Comparison of ENCODE assay signal across 8 cellular contexts in the genomic region with DNA sequence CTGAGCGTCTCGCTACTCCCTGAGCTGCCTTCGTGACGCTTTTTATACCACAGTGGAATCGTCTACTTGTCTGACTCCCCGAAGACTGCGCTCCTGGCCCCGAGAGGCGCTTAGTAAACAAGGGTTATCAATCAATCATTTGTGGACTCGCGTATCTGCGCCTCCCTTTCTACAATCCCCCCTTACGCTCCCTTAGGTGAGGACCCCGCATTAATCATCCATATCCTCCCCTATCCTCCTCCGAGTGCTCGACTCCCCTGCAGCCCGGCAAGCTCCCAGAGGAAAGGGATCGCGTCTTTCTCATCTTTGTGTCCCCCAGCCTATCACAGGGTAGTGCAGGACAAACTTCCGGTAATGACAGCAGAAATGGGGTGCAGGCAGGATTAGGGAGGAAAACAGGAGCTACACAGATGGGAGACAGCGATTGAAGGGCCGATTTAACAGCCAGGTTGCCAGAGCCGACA. TPM values are rescaled to one million over a fixed set of nuclear protein-coding genes. Genes with fewer than 3 reads are reported as not detected.
A peak's percentile ranks its signal among the peaks of the same experiment; 100 is the strongest.
DNase-seq lines count a peak whose midpoint lies in the region; ATAC-seq, FAIRE-seq and TF ChIP-seq lines count a peak whose summit lies in the region.

No MANE protein-coding gene starts in this region.

- TSS peak; percentile 63 for BruUV-seq in GM12878 (replicated peaks; lab: Mats Ljungman, UMichigan)

- H2AFZ ChIP-seq in GM12878 (ENCODE audit: control insufficient read depth, low read depth, low read length): peak overlapping the region; percentile 94

- peak in 9 of 14 donors; percentile 34 to 75 (median 54) for DNase-seq in C1 segment of cervical spinal cord (lab: John Stamatoyannopoulos, UW)
- peak; percentile 33 for DNase-seq in RPMI8226
- no peak for DNase-seq in GM12878 (ENCODE audit: low read depth, low spot score)
- peak; percentile 64 for DNase-seq in small intestine

- CTCF ChIA-PET in GM12878 (lab: Yijun Ruan, JAX): interaction anchor here (0.6 to 5.4 kb wide), 11 partner anchors 9 to 209 kb away, joined by 3 to 27 read pairs (median 3); partner anchors contain the start of gene IFT25

- H3K9me3 ChIP-seq in GM12878 (replicated peaks; ENCODE audit: control insufficient read depth, insufficient read depth, low read length): no peaks in the 10 kb centered on the region
- no peaks in the 10 kb centered on the region for H3K9me3 ChIP-seq in iPS-18c (ENCODE audit: control insufficient read depth, insufficient read depth, low read length)
- H3K9me3 ChIP-seq in small intestine (ENCODE audit: control insufficient read depth, low read depth): no peaks in the 10 kb centered on the region

- SMC1A ChIA-PET in GM12878 (lab: Charles Lee; ENCODE audit: uncharacterized antibody, unreplicated experiment): interaction anchor here (1.1 to 3.4 kb wide), 4 partner anchors 9 to 190 kb away, joined by 3 to 8 read pairs (median 4); partner anchors contain the start of genes IFT25 and LRRC42

- H3K9ac ChIP-seq in GM12878 (ENCODE audit: control insufficient read depth, insufficient read depth, low read length): peak overlapping the region; percentile 93

- peak overlapping the region; percentile 43 for H3K4me2 ChIP-seq in GM12878 (ENCODE audit: control insufficient read depth, insufficient read depth)

- peak overlapping the region; percentile 88 for H3K27ac ChIP-seq in GM12878 (ENCODE audit: control insufficient read depth, insufficient read depth)
- H3K27ac ChIP-seq in small intestine (ENCODE audit: low read depth in 1 of 2, low read length in 1 of 2): peak overlapping the region; percentile 82 to 98

- no peak for TF ChIP-seq POLR2A in GM12878 (IDR thresholded peaks at IDR 0.05; ENCODE audit: low read depth, low read length)

- H4K20me1 ChIP-seq in GM12878 (ENCODE audit: control insufficient read depth, insufficient read depth): no peaks in the 10 kb centered on the region

- POLR2A ChIA-PET in GM12878 (lab: Charles Lee): interaction anchor here (0.9 to 4.7 kb wide), 9 partner anchors 10 to 833 kb away, joined by 3 to 32 read pairs (median 3); partner anchors contain the start of genes IFT25, LRRC42 and NDC1

- RAD21 ChIA-PET in GM12878 (lab: Charles Lee; ENCODE audit: unreplicated experiment): interaction anchor here (0.7 to 2.0 kb wide), 7 partner anchors 8 to 107 kb away, joined by 3 to 10 read pairs (median 3); partner anchors contain the start of genes IFT25 and LRRC42

- in situ Hi-C loops in GM12878 (cut with MboI): loop anchor here (25.0 kb wide), 1 partner anchor 190 kb away; no protein-coding TSS in a partner anchor

- intact Hi-C loops in GM12878 (cut with micrococcal nuclease; ENCODE audit: unreplicated experiment): loop anchor here (2.0 to 10.0 kb wide), 6 partner anchors 106 to 750 kb away; partner anchors contain the start of genes LRRC42, NDC1, SSBP3 and TTC22

- H3K4me1 ChIP-seq in GM12878 (ENCODE audit: control insufficient read depth, insufficient read depth, low read length): peaks cover 12% of the 10 kb centered on the region
- peaks cover 0 to 7% of the 10 kb centered on the region in 2 donors for H3K4me1 ChIP-seq in small intestine (ENCODE audit: control insufficient read depth in 2 of 2, insufficient read depth in 1 of 2, low read depth in 1 of 2, low read length in 1 of 2)

- H3K79me2 ChIP-seq in GM12878 (ENCODE audit: control insufficient read depth, insufficient read depth, low read length): peaks cover 66% of the 10 kb centered on the region

- no peak for TF ChIP-seq CTCF in GM12878 (IDR thresholded peaks at IDR 0.05 in 2 of 3, conservative IDR thresholded peaks at IDR 0.05 in 1 of 3; ENCODE audit: control insufficient read depth in 2 of 3, extremely low read depth in 1 of 3, insufficient read depth in 1 of 3, low read depth in 3 of 3, low read length in 3 of 3)

- ATAC-seq in GM18511 (IDR thresholded peaks at IDR 0.05; ENCODE audit: unreplicated experiment) (peak; percentile 30), HG03280 (IDR thresholded peaks at IDR 0.05; ENCODE audit: unreplicated experiment) (peak; percentile 10), GM12878 (peak; percentile 51), GM18520 (IDR thresholded peaks at IDR 0.05; ENCODE audit: unreplicated experiment) (no peak)

- H3K27me3 ChIP-seq in GM12878 (replicated peaks in 1 of 2; ENCODE audit: control insufficient read depth in 2 of 2, insufficient read depth in 2 of 2, low read length in 1 of 2): no peaks in the 10 kb centered on the region
- H3K27me3 ChIP-seq in small intestine (ENCODE audit: control insufficient read depth in 2 of 2, insufficient read depth in 2 of 2, low read length in 2 of 2): no peaks in the 10 kb centered on the region

- H3K36me3 ChIP-seq in GM12878 (ENCODE audit: control insufficient read depth in 2 of 2, insufficient read depth in 2 of 2, low read length in 1 of 2) (no peaks in the 10 kb centered on the region; a peak in 1 of 4 replicates), small intestine (ENCODE audit: control insufficient read depth in 2 of 2, insufficient read depth in 2 of 2, low read length in 2 of 2) (no peaks in the 10 kb centered on the region)

- no peak for FAIRE-seq in GM12878 (lab: Jason Lieb, UNC)
- FAIRE-seq in small intestine (lab: Jason Lieb, UNC): no peak

- TF ChIP-seq EP300 in GM12878 (IDR thresholded peaks at IDR 0.05; ENCODE audit: borderline replicate concordance in 1 of 2, control insufficient read depth in 1 of 2, low read depth in 2 of 2, low read length in 2 of 2): no peak

- TF ChIP-seq RAD21 in GM12878 (IDR thresholded peaks at IDR 0.05; ENCODE audit: insufficient read depth, low read depth, low read length): no peak

- WGBS in GM12878 (ENCODE audit: insufficient coverage, insufficient replicate concordance, low lambda C conversion rate, missing lambda C conversion rate): 1% methylated on average over 23 of the region's 23 CpGs
- 0 to 1% (median 0%) methylated on average over 23 of the region's 23 CpGs for WGBS in small intestine, 3 donors

- peak overlapping the region; percentile 92 for H3K4me3 ChIP-seq in GM12878
- H3K4me3 ChIP-seq in iPS-18c (ENCODE audit: insufficient read depth, low read depth, low read length): peak overlapping the region; percentile 61
- H3K4me3 ChIP-seq in small intestine (ENCODE audit: low read depth in 1 of 2, low read length in 2 of 2): peak overlapping the region; percentile 56 to 76

RNA-seq across cellular contexts. Expression of gene TMEM59, which starts 0.5 kb away (rescaled TPM):
- total RNA-seq in GM12878 (2013; cell fraction: nucleolus; rRNA removed): 76.9 and 79.6 TPM in 2 replicates
- total RNA-seq in GM12878 (2014; rRNA removed): 110 and 119 TPM in 2 replicates
- total RNA-seq in GM12878 (2014; rRNA removed; fragmentation: Illumina TruSeq; extraction: Trizol): 72.9 and 78.3 TPM in 2 replicates
- 95.9 and 99.3 TPM in 2 replicates for total RNA-seq in GM12878 (2021)
- polyA plus RNA-seq in GM12878 (2011; ENCODE audit: low read depth): 61.6 TPM
- 273 and 319 TPM in 2 replicates for polyA plus RNA-seq in GM12878 (2011; rRNA removed)
- polyA plus RNA-seq in GM12878 (2011; cell fraction: cytosol; rRNA removed): 123 and 156 TPM in 2 replicates
- polyA plus RNA-seq in GM12878 (2011; cell fraction: nucleus; rRNA removed): 50.2 and 73.0 TPM in 2 replicates
- polyA plus RNA-seq in GM12878 (2012): 141 and 145 TPM in 2 replicates
- 69.9 and 83.6 TPM in 2 replicates for polyA plus RNA-seq in GM12878 (2014; fragmentation: Illumina TruSeq; extraction: Trizol)
- 100 to 1,000 TPM; 112 to 128 TPM for polyA plus RNA-seq in GM12878 (2014; fragmentation: Nextera tagmentation; extraction: Ambion mirVana)
- polyA plus RNA-seq in GM12878 (2014; rRNA removed): 76.6 and 108 TPM in 2 replicates
- 100 to 1,000 TPM; 171 to 200 TPM for polyA plus RNA-seq in GM12878 (2016; fragmentation: Nextera tagmentation; extraction: Ambion mirVana)
- 74.1 and 125 TPM in 2 replicates for polyA minus RNA-seq in GM12878 (2011; rRNA and poly(A)+ RNA removed)
- polyA minus RNA-seq in GM12878 (2011; cell fraction: cytosol; rRNA and poly(A)+ RNA removed): 40.8 and 69.8 TPM in 2 replicates
- polyA minus RNA-seq in GM12878 (2011; cell fraction: nucleus; rRNA and poly(A)+ RNA removed): 18.4 and 29.9 TPM in 2 replicates
- 100 to 1,000 TPM; 156 to 266 (median 158) TPM for polyA plus RNA-seq in small intestine

RNA-seq across cellular contexts. Expression of gene TCEANC2, which starts 0.9 kb away (rescaled TPM):
- total RNA-seq in GM12878 (2013; cell fraction: nucleolus; rRNA removed): 16.8 and 16.9 TPM in 2 replicates
- total RNA-seq in GM12878 (2014; rRNA removed) (4.8 and 5.2 TPM in 2 replicates), GM12878 (2014; rRNA removed; fragmentation: Illumina TruSeq; extraction: Trizol) (5.3 and 5.4 TPM in 2 replicates), GM12878 (2021) (6.7 and 6.8 TPM in 2 replicates)
- polyA plus RNA-seq in GM12878 (2011; ENCODE audit: low read depth): 1.6 TPM
- polyA plus RNA-seq in GM12878 (2011; rRNA removed) (9.2 and 10.5 TPM in 2 replicates), GM12878 (2014; fragmentation: Illumina TruSeq; extraction: Trizol) (5.9 and 6.0 TPM in 2 replicates), GM12878 (2014; fragmentation: Nextera tagmentation; extraction: Ambion mirVana) (10 to 100 TPM in 1 of 2 experiments, 1 to 10 TPM in 1; 5.4 to 10.5 TPM), GM12878 (2014; rRNA removed) (4.4 and 6.2 TPM in 2 replicates), GM12878 (2016; fragmentation: Nextera tagmentation; extraction: Ambion mirVana) (10 to 100 TPM in 1 of 2 experiments, 1 to 10 TPM in 1; 9.6 to 13.2 TPM), small intestine (1 to 10 TPM; 1.3 to 2.4 (median 1.4) TPM)
- 8.1 and 9.0 TPM in 2 replicates for polyA plus RNA-seq in GM12878 (2011; cell fraction: cytosol; rRNA removed)
- 10.6 and 11.1 TPM in 2 replicates for polyA plus RNA-seq in GM12878 (2011; cell fraction: nucleus; rRNA removed)
- polyA plus RNA-seq in GM12878 (2012): 2.3 and 4.0 TPM in 2 replicates
- polyA minus RNA-seq in GM12878 (2011; rRNA and poly(A)+ RNA removed): 7.5 and 11.2 TPM in 2 replicates
- polyA minus RNA-seq in GM12878 (2011; cell fraction: cytosol; rRNA and poly(A)+ RNA removed): 1.6 and 3.2 TPM in 2 replicates
- polyA minus RNA-seq in GM12878 (2011; cell fraction: nucleus; rRNA and poly(A)+ RNA removed): 5.1 and 8.5 TPM in 2 replicates

RNA-seq across cellular contexts. Expression of gene LDLRAD1, which starts 34.5 kb away (rescaled TPM):
- not detected in 2 replicates for total RNA-seq in GM12878 (2013; cell fraction: nucleolus; rRNA removed)
- total RNA-seq in GM12878 (2014; rRNA removed): not detected in 2 replicates
- total RNA-seq in GM12878 (2014; rRNA removed; fragmentation: Illumina TruSeq; extraction: Trizol): not detected in 2 replicates
- total RNA-seq in GM12878 (2021): not detected in 2 replicates
- not detected for polyA plus RNA-seq in GM12878 (2011; ENCODE audit: low read depth)
- polyA plus RNA-seq in GM12878 (2011; rRNA removed): not detected in 2 replicates
- not detected in 2 replicates for polyA plus RNA-seq in GM12878 (2011; cell fraction: cytosol; rRNA removed)
- polyA plus RNA-seq in GM12878 (2011; cell fraction: nucleus; rRNA removed): not detected in 2 replicates
- not detected in 2 replicates for polyA plus RNA-seq in GM12878 (2012)
- polyA plus RNA-seq in GM12878 (2014; fragmentation: Illumina TruSeq; extraction: Trizol): not detected in 2 replicates
- polyA plus RNA-seq in GM12878 (2014; fragmentation: Nextera tagmentation; extraction: Ambion mirVana): not detected
- not detected in 2 replicates for polyA plus RNA-seq in GM12878 (2014; rRNA removed)
- not detected for polyA plus RNA-seq in GM12878 (2016; fragmentation: Nextera tagmentation; extraction: Ambion mirVana)
- not detected in 2 replicates for polyA minus RNA-seq in GM12878 (2011; rRNA and poly(A)+ RNA removed)
- polyA minus RNA-seq in GM12878 (2011; cell fraction: cytosol; rRNA and poly(A)+ RNA removed): not detected in 2 replicates
- not detected in 2 replicates for polyA minus RNA-seq in GM12878 (2011; cell fraction: nucleus; rRNA and poly(A)+ RNA removed)
- not detected for polyA plus RNA-seq in small intestine
